Comparison of ENCODE assay signal across 12 cellular contexts in the genomic region with DNA sequence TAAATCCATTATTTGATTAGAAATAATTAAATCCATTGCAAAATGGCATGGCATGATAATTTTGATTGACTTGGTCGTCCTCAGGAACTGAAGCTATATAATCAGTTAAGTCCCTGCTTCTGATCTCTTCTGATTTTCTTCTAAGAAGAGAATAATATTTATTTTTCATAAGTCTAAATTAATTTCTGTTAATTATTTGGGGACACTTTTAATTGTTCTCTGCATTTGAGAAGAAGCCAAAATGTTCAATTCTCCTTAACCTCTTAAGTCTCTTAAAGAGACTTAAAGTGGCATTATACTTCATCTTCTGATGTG.
DNase-seq lines count a peak whose midpoint lies in the region; ATAC-seq, FAIRE-seq and TF ChIP-seq lines count a peak whose summit lies in the region.
"Had no signal": no experiment of that assay in that cellular context is flagged by ENCODE, and none has a peak within 500 bp of the region (broad histone marks: within the 10 kb centered on the region; RNA-seq: fewer than 3 reads in every experiment).

No MANE protein-coding gene starts in this region.

- H3K27me3 Mint-ChIP-seq in natural killer cell (ENCODE audit: low read depth in 2 of 2), result peaks cover 29 to 58% of the 10 kb centered on the region in 2 donors

- H3K27ac ChIP-seq in A549, result peak overlapping the region; percentile 52 to 74; a peak in 4 of 6 replicates
- H3K27ac ChIP-seq in HCT116 (ENCODE audit: low read depth, low read length), result no peak overlapping the region
- H3K27ac ChIP-seq in coronary artery, result no peak overlapping the region
- H3K27ac ChIP-seq: ovary had no signal

- TF ChIP-seq EP300 in A549 (IDR thresholded peaks at IDR 0.05), result no peak

- ATAC-seq in A549, result no peak
- ATAC-seq in HCT116, result no peak
- ATAC-seq in natural killer cell, result no peak
- ATAC-seq in GM21717 (IDR thresholded peaks at IDR 0.05; ENCODE audit: unreplicated experiment), result no peak

- no peaks in the 10 kb centered on the region for H3K9me2 ChIP-seq in HCT116 (ENCODE audit: insufficient read depth)

- H3K4me1 Mint-ChIP-seq in natural killer cell, result peaks cover 18 to 22% of the 10 kb centered on the region in 2 donors

- CTCF ChIA-PET in A549 (lab: Yijun Ruan, JAX) (interaction anchor here (0.5 to 5.2 kb wide), 79 partner anchors 9 to 459 kb away, joined by 3 to 79 read pairs (median 4); a partner anchor contains a TSS), HCT116 (lab: Charles Lee) (interaction anchor here (0.8 to 3.3 kb wide), 20 partner anchors 8 to 419 kb away, joined by 3 to 33 read pairs (median 6); a partner anchor contains a TSS)

- H3K4me1 ChIP-seq in A549, result peaks cover 34% of the 10 kb centered on the region
- peaks cover 10 to 37% of the 10 kb centered on the region in 2 experiments; a peak in 3 of 4 replicates for H3K4me1 ChIP-seq in HCT116 (ENCODE audit: control insufficient read depth in 1 of 2, insufficient read depth in 2 of 2, low read length in 2 of 2)

- 2% methylated on average over 1 of the region's 1 CpG for WGBS in A549 (ENCODE audit: missing lambda C conversion rate)

- H3K27me3 ChIP-seq in HCT116 (ENCODE audit: insufficient read depth, low read length), result no peaks in the 10 kb centered on the region
- H3K27me3 ChIP-seq: ovary had no signal

- no peak overlapping the region for H3K9ac ChIP-seq in HCT116 (ENCODE audit: low read length)

- no peaks in the 10 kb centered on the region for H3K9me3 Mint-ChIP-seq in natural killer cell

- H3K9me3 ChIP-seq in A549, result no peaks in the 10 kb centered on the region
- H3K9me3 ChIP-seq in HCT116 (ENCODE audit: control insufficient read depth in 1 of 2, insufficient read depth in 1 of 2, low read depth in 1 of 2, low read length in 2 of 2), result no peaks in the 10 kb centered on the region
- H3K9me3 ChIP-seq: ovary had no signal

- TF ChIP-seq POLR2A in A549 (IDR thresholded peaks at IDR 0.05; ENCODE audit: low read length) (no peak), HCT116 (IDR thresholded peaks at IDR 0.05; ENCODE audit: borderline replicate concordance, extremely low read depth, insufficient read depth, insufficient read length) (no peak)

- no peak overlapping the region for H3K4me3 Mint-ChIP-seq in natural killer cell

- RAD21 ChIA-PET in HCT116 (lab: Charles Lee; ENCODE audit: low non-redundant PET in 1 of 2, low total read pairs in 2 of 2, uncharacterized antibody in 2 of 2, unreplicated experiment in 2 of 2), result interaction anchor here (0.6 to 2.2 kb wide), 4 partner anchors 74 to 219 kb away, joined by 3 to 12 read pairs (median 5); a partner anchor contains a TSS

- TF ChIP-seq RAD21 in A549 (conservative IDR thresholded peaks at IDR 0.05 in 1 of 2, IDR thresholded peaks at IDR 0.05 in 1 of 2) (no peak), HCT116 (IDR thresholded peaks at IDR 0.05; ENCODE audit: low read depth) (no peak)

- H3K4me3 ChIP-seq in A549, result peak overlapping the region; percentile 43; the same call in 2 of the 3 replicates
- peak overlapping the region in 1 of 2 experiments; percentile 35; a peak in 1 of 4 replicates for H3K4me3 ChIP-seq in HCT116 (replicated peaks in 1 of 2; ENCODE audit: low read depth in 1 of 2, low read length in 2 of 2)
- peak overlapping the region; percentile 47 for H3K4me3 ChIP-seq in coronary artery
- H3K4me3 ChIP-seq: ovary had no signal

- H3K79me2 ChIP-seq in HCT116 (ENCODE audit: insufficient read depth, low read length), result no peaks in the 10 kb centered on the region

- no TSS peak for BruUV-seq in HCT116 (replicated peaks; lab: Mats Ljungman, UMichigan)

- peak overlapping the region; percentile 87 for H3K4me2 ChIP-seq in A549
- H3K4me2 ChIP-seq in HCT116 (ENCODE audit: low read length), result peak overlapping the region; percentile 60

- no peaks in the 10 kb centered on the region for H4K20me1 ChIP-seq in HCT116 (ENCODE audit: insufficient read depth)

- no peak for DNase-seq in A549 (ENCODE audit: low read depth in 1 of 2, low spot score in 1 of 2)
- no peak for DNase-seq in HCT116 (ENCODE audit: low read depth, low spot score)
- no peak for DNase-seq in coronary artery (ENCODE audit: low spot score)
- no peak for DNase-seq in natural killer cell
- DNase-seq in NCI-H1105 (lab: John Stamatoyannopoulos, UW), result no peak
- no peak for DNase-seq in activated naive CD4-positive, alpha-beta T cell treated with anti-CD3 and anti-CD28 coated beads, Interleukin-2, amount 50 U/mL, for 16 hours
- no peak for DNase-seq in H4 (ENCODE audit: low spot score)
- DNase-seq: NCI-H2081 treated with DMSO at 0.1 percent for 48 hours, ovary, T1000 had no signal

- no peaks in the 10 kb centered on the region for H3K36me3 Mint-ChIP-seq in natural killer cell
- H3K36me3 Mint-ChIP-seq: activated naive CD8-positive, alpha-beta T cell had no signal

- POLR2A ChIA-PET in A549 (lab: Yijun Ruan, JAX) (interaction anchor here (0.7 to 1.7 kb wide), 4 partner anchors 11 to 79 kb away, joined by 3 to 6 read pairs (median 4); no protein-coding TSS in a partner anchor), HCT116 (lab: Charles Lee) (interaction anchor here (0.8 to 1.9 kb wide), 5 partner anchors 39 to 334 kb away, joined by 3 to 6 read pairs (median 4); no protein-coding TSS in a partner anchor)

- H3K27ac Mint-ChIP-seq in natural killer cell, result no peak overlapping the region
- H3K27ac Mint-ChIP-seq: activated naive CD8-positive, alpha-beta T cell had no signal

- peak overlapping the region; percentile 66 for H2AFZ ChIP-seq in HCT116 (ENCODE audit: low read depth, low read length, poor library complexity, severe bottlenecking)

- intact Hi-C loops in HCT116 (cut with micrococcal nuclease) (no loop called here), natural killer cell (cut with micrococcal nuclease) (loop anchor here (10.0 kb wide), 1 partner anchor 213 kb away; no protein-coding TSS in a partner anchor)

- TF ChIP-seq CTCF in A549 (IDR thresholded peaks at IDR 0.05) (0 out of 3 replicates have a peak, but pooled peaks have one; percentile 30), HCT116 (IDR thresholded peaks at IDR 0.05 in 2 of 3, conservative IDR thresholded peaks at IDR 0.05 in 1 of 3; ENCODE audit: borderline replicate concordance in 1 of 3, insufficient read depth in 1 of 3, low read depth in 2 of 3, low read length in 2 of 3) (no peak), coronary artery (IDR thresholded peaks at IDR 0.05) (peak; percentile 35), natural killer cell (IDR thresholded peaks at IDR 0.05) (peak; percentile 29)

- H3K36me3 ChIP-seq in HCT116 (ENCODE audit: control insufficient read depth in 1 of 2, insufficient read depth in 2 of 2, low read length in 2 of 2), result no peaks in the 10 kb centered on the region
- H3K36me3 ChIP-seq: ovary had no signal

- FAIRE-seq in A549 (lab: Jason Lieb, UNC), result no peak

TF ChIP-seq in A549, 52 proteins besides CTCF, POLR2A, EP300 and RAD21 (continues in another document):
- TF ChIP-seq, protein P1, sequence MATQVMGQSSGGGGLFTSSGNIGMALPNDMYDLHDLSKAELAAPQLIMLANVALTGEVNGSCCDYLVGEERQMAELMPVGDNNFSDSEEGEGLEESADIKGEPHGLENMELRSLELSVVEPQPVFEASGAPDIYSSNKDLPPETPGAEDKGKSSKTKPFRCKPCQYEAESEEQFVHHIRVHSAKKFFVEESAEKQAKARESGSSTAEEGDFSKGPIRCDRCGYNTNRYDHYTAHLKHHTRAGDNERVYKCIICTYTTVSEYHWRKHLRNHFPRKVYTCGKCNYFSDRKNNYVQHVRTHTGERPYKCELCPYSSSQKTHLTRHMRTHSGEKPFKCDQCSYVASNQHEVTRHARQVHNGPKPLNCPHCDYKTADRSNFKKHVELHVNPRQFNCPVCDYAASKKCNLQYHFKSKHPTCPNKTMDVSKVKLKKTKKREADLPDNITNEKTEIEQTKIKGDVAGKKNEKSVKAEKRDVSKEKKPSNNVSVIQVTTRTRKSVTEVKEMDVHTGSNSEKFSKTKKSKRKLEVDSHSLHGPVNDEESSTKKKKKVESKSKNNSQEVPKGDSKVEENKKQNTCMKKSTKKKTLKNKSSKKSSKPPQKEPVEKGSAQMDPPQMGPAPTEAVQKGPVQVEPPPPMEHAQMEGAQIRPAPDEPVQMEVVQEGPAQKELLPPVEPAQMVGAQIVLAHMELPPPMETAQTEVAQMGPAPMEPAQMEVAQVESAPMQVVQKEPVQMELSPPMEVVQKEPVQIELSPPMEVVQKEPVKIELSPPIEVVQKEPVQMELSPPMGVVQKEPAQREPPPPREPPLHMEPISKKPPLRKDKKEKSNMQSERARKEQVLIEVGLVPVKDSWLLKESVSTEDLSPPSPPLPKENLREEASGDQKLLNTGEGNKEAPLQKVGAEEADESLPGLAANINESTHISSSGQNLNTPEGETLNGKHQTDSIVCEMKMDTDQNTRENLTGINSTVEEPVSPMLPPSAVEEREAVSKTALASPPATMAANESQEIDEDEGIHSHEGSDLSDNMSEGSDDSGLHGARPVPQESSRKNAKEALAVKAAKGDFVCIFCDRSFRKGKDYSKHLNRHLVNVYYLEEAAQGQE (IDR thresholded peaks at IDR 0.05), result no peak
- TF ChIP-seq BHLHE40 (IDR thresholded peaks at IDR 0.05; ENCODE audit: low read depth, low read length) (no peak), FOXS1 (CRISPR knock-in tag; IDR thresholded peaks at IDR 0.05) (no peak)

TF ChIP-seq in HCT116, 20 proteins besides CTCF, POLR2A, EP300 and RAD21 (continues in another document):
- TF ChIP-seq CEBPB (IDR thresholded peaks at IDR 0.05; ENCODE audit: low read depth), result no peak
- TF ChIP-seq, protein P2, sequence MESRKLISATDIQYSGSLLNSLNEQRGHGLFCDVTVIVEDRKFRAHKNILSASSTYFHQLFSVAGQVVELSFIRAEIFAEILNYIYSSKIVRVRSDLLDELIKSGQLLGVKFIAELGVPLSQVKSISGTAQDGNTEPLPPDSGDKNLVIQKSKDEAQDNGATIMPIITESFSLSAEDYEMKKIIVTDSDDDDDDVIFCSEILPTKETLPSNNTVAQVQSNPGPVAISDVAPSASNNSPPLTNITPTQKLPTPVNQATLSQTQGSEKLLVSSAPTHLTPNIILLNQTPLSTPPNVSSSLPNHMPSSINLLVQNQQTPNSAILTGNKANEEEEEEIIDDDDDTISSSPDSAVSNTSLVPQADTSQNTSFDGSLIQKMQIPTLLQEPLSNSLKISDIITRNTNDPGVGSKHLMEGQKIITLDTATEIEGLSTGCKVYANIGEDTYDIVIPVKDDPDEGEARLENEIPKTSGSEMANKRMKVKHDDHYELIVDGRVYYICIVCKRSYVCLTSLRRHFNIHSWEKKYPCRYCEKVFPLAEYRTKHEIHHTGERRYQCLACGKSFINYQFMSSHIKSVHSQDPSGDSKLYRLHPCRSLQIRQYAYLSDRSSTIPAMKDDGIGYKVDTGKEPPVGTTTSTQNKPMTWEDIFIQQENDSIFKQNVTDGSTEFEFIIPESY (IDR thresholded peaks at IDR 0.05; ENCODE audit: extremely low read depth, insufficient replicate concordance, low read length), result no peak
- TF ChIP-seq SIN3A (IDR thresholded peaks at IDR 0.05; ENCODE audit: low read depth), result no peak
- no peak for TF ChIP-seq POLR2AphosphoS5 (IDR thresholded peaks at IDR 0.05; ENCODE audit: low read depth, low read length)
- no peak for TF ChIP-seq CBX3 (IDR thresholded peaks at IDR 0.05; ENCODE audit: low read depth)
- TF ChIP-seq, protein P3, sequence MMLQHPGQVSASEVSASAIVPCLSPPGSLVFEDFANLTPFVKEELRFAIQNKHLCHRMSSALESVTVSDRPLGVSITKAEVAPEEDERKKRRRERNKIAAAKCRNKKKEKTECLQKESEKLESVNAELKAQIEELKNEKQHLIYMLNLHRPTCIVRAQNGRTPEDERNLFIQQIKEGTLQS (IDR thresholded peaks at IDR 0.05), result no peak

Comparison
In these comparisons a context has a peak if more than half of its experiments do, and no peak if none do; other contexts are left out.
1. H3K27ac ChIP-seq: peak in A549 (2 of 2); none in HCT116 (single experiment) and coronary artery (0 of 2).
2. CTCF ChIP-seq: peak in A549 (single experiment), coronary artery (single experiment) and natural killer cell (single experiment); none in HCT116 (0 of 3).